15 cellular contexts compared by ENCODE assay signal in genomic region chr2:215432759-215433594, GRCh38. TPM values are rescaled to one million over a fixed set of nuclear protein-coding genes. Genes with fewer than 3 reads are reported as not detected.
DNase-seq lines count a peak whose midpoint lies in the region; ATAC-seq and TF ChIP-seq lines count a peak whose summit lies in the region.
"Had no signal": no experiment of that assay in that cellular context is flagged by ENCODE, and none has a peak within 500 bp of the region (broad histone marks: within the 10 kb centered on the region; RNA-seq: fewer than 3 reads in every experiment).

No MANE protein-coding gene starts in this region.

- peak overlapping the region; percentile 63 to 69 for H3K4me3 ChIP-seq in right atrium auricular region
- peak overlapping the region in 1 of 2 donors; percentile 2 for H3K4me3 ChIP-seq in esophagus (ENCODE audit: low read depth in 1 of 2, low read length in 2 of 2)
- H3K4me3 ChIP-seq in muscle layer of duodenum (ENCODE audit: low read depth in 1 of 2, low read length in 2 of 2) = peak overlapping the region; percentile 83 to 88
- peak overlapping the region in 1 of 2 donors; percentile 55 for H3K4me3 ChIP-seq in vagina
- H3K4me3 ChIP-seq: GM23338, SJCRH30, thyroid gland had no signal

- peaks cover 0 to 22% of the 10 kb centered on the region in 2 donors for H3K4me1 ChIP-seq in right atrium auricular region
- H3K4me1 ChIP-seq in esophagus (ENCODE audit: control insufficient read depth in 2 of 2, insufficient read depth in 2 of 2, low read length in 1 of 2) = peaks cover 0 to 6% of the 10 kb centered on the region in 2 donors
- peaks cover 0 to 11% of the 10 kb centered on the region in 2 donors for H3K4me1 ChIP-seq in muscle layer of duodenum (ENCODE audit: control insufficient read depth in 1 of 2, insufficient read depth in 2 of 2, low read length in 2 of 2)
- peaks cover 37% of the 10 kb centered on the region for H3K4me1 ChIP-seq in vagina
- H3K4me1 ChIP-seq: SJCRH30 had no signal

- ATAC-seq in left ventricle myocardium superior (no peak), GM18870 (IDR thresholded peaks at IDR 0.05; ENCODE audit: unreplicated experiment) (no peak)
- ATAC-seq: GM23338, psoas muscle, WTC11 had no signal

- H3K36me3 ChIP-seq in right atrium auricular region (peaks cover 22% of the 10 kb centered on the region), esophagus (ENCODE audit: control insufficient read depth in 2 of 2, insufficient read depth in 2 of 2, low read length in 1 of 2) (no peaks in the 10 kb centered on the region), muscle layer of duodenum (ENCODE audit: control insufficient read depth in 1 of 2, insufficient read depth in 2 of 2, low read length in 2 of 2) (peaks cover 25 to 54% of the 10 kb centered on the region in 2 donors), vagina (peaks cover 0 to 9% of the 10 kb centered on the region in 2 donors)
- H3K36me3 ChIP-seq: thyroid gland had no signal

- H3K27me3 ChIP-seq in right atrium auricular region (no peaks in the 10 kb centered on the region), esophagus (ENCODE audit: control insufficient read depth in 1 of 2, insufficient read depth in 2 of 2, low read length in 2 of 2) (no peaks in the 10 kb centered on the region), muscle layer of duodenum (ENCODE audit: low read depth, low read length) (no peaks in the 10 kb centered on the region), vagina (no peaks in the 10 kb centered on the region)
- H3K27me3 ChIP-seq: SJCRH30, thyroid gland had no signal

- no peak for DNase-seq in right atrium auricular region (ENCODE audit: low spot score)
- DNase-seq in left ventricle myocardium superior = no peak
- no peak for DNase-seq in vagina (ENCODE audit: extremely low spot score in 2 of 2)
- no peak for DNase-seq in NCI-H1092 treated with DMSO at 0.1 percent for 48 hours (lab: John Stamatoyannopoulos, UW)
- DNase-seq in NCI-H2196 treated with DMSO at 0.1 percent for 48 hours (lab: John Stamatoyannopoulos, UW; ENCODE audit: unreplicated experiment) = no peak
- DNase-seq: DMS79 treated with DMSO at 0.1 percent for 48 hours, NCI-H146, psoas muscle, SJCRH30, thyroid gland had no signal

- no peak for TF ChIP-seq CTCF in right atrium auricular region (IDR thresholded peaks at IDR 0.05)
- no peak for TF ChIP-seq CTCF in vagina (IDR thresholded peaks at IDR 0.05)

- WGBS in esophagus, 2 donors = 83 to 84% methylated on average over 8 of the region's 8 CpGs

- H3K27ac ChIP-seq in right atrium auricular region = peak overlapping the region; percentile 56 to 87
- peak overlapping the region; percentile 15 to 43 for H3K27ac ChIP-seq in esophagus (ENCODE audit: low read depth in 2 of 2, low read length in 1 of 2)
- peak overlapping the region; percentile 34 for H3K27ac ChIP-seq in muscle layer of duodenum (ENCODE audit: low read length)
- H3K27ac ChIP-seq in vagina = peak overlapping the region; percentile 70
- H3K27ac ChIP-seq: psoas muscle, SJCRH30 had no signal

- intact Hi-C loops in left ventricle myocardium superior (cut with micrococcal nuclease) (no loop called here), vagina (cut with DNase I) (no loop called here)

- TF ChIP-seq POLR2A in vagina (IDR thresholded peaks at IDR 0.05) = no peak

- H3K9me3 ChIP-seq in right atrium auricular region (no peaks in the 10 kb centered on the region), esophagus (ENCODE audit: control insufficient read depth in 2 of 2, insufficient read depth in 1 of 2, low read depth in 1 of 2, low read length in 1 of 2) (no peaks in the 10 kb centered on the region), muscle layer of duodenum (ENCODE audit: control insufficient read depth in 1 of 2, low read length in 2 of 2) (no peaks in the 10 kb centered on the region), vagina (no peaks in the 10 kb centered on the region)
- H3K9me3 ChIP-seq: psoas muscle, SJCRH30, thyroid gland had no signal

RNA-seq across cellular contexts. Expression of gene FN1, which starts 2.9 kb away (rescaled TPM):
- total RNA-seq in right atrium auricular region (1,000 to 10,000 TPM in 1 of 2 donors, 100 to 1,000 TPM in 1; 369 to 1,092 TPM), left ventricle myocardium superior (68.9 TPM), vagina (292 TPM)
- polyA plus RNA-seq in esophagus = 100 to 1,000 TPM in 1 of 2 donors, 10 to 100 TPM in 1; 48.8 to 154 TPM
